Comparison of ENCODE assay signal across 14 cellular contexts in genomic region chr4:142202404-142203332, GRCh38.
DNase-seq lines count a peak whose midpoint lies in the region; ATAC-seq, FAIRE-seq and TF ChIP-seq lines count a peak whose summit lies in the region.
"Had no signal": no experiment of that assay in that cellular context is flagged by ENCODE, and none has a peak within 500 bp of the region (broad histone marks: within the 10 kb centered on the region; RNA-seq: fewer than 3 reads in every experiment).

No MANE protein-coding gene starts in this region.

- DNase-seq in GM12892 (ENCODE audit: insufficient read length): no peak
- no peak for DNase-seq in GM20000 (ENCODE audit: low spot score)
- DNase-seq in UCSD-AML1 (lab: John Stamatoyannopoulos, UW; ENCODE audit: unreplicated experiment): no peak
- no peak for DNase-seq in activated CD8-positive, alpha-beta memory T cell treated with anti-CD3 and anti-CD28 coated beads, Interleukin-2, amount 50 U/mL, for 4 hours
- DNase-seq in HPDE6-E6E7 (ENCODE audit: extremely low spot score): no peak
- DNase-seq: activated naive CD4-positive, alpha-beta T cell; left ventricle myocardium inferior; ovary; PC-9; stimulated activated CD4-positive, alpha-beta T cell treated with anti-CD3 and anti-CD28 coated beads, Interleukin-2, amount 100 ng/mL, for 24 hours; substantia nigra had no signal

- TF ChIP-seq POLR2A in GM12892 (IDR thresholded peaks at IDR 0.05; ENCODE audit: low read depth, low read length): no peak

- FAIRE-seq in GM12892 (lab: Jason Lieb, UNC): peak; percentile 48

- no peak for TF ChIP-seq CTCF in GM20000 (IDR thresholded peaks at IDR 0.05; ENCODE audit: extremely low read depth, missing control alignments)

- ATAC-seq in GM19372 (IDR thresholded peaks at IDR 0.05; ENCODE audit: low read depth, unreplicated experiment): peak; percentile 55
- ATAC-seq in HG02763 (IDR thresholded peaks at IDR 0.05; ENCODE audit: unreplicated experiment): peak; percentile 99
- ATAC-seq in HG03469 (IDR thresholded peaks at IDR 0.05; ENCODE audit: unreplicated experiment): peak; percentile 72
